Comparison of ENCODE assay signal across 11 cellular contexts in the genomic region with DNA sequence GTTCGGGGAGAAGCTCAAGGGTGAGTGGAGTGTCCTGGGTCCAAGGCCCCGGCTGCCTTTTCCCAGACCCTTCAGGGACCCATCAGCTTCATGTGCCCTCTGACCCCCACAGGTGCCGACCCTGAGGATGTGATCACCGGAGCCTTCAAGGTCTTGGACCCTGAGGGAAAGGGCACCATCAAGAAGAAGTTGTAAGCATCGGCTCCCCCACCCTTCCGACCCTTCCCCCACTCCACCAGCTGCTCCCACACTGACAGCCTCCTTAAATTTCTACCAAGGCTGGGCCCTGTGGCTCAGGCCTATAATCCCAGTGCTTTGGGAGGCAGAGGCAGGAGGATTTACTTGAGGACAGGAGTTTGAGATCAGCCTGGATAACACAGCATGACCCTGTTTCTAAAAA. TPM values are rescaled to one million over a fixed set of nuclear protein-coding genes. Genes with fewer than 3 reads are reported as not detected.
DNase-seq lines count a peak whose midpoint lies in the region; TF ChIP-seq lines count a peak whose summit lies in the region.
"Had no signal": no experiment of that assay in that cellular context is flagged by ENCODE, and none has a peak within 500 bp of the region (broad histone marks: within the 10 kb centered on the region; RNA-seq: fewer than 3 reads in every experiment).

No MANE protein-coding gene starts in this region.

- H3K9me2 ChIP-seq in Karpas-422 (replicated peaks; ENCODE audit: insufficient read depth, low read length), result no peaks in the 10 kb centered on the region

- H3K56ac ChIP-seq in mesendoderm (ENCODE audit: low read length), result no peak overlapping the region

- peaks cover 19% of the 10 kb centered on the region for H3K79me2 ChIP-seq in Karpas-422 (ENCODE audit: low read length)
- H3K79me2 ChIP-seq in mesendoderm (ENCODE audit: control insufficient read depth, insufficient read depth, low read length), result no peaks in the 10 kb centered on the region

- no peaks in the 10 kb centered on the region for H3K9me3 ChIP-seq in BLaER1 treated with 17β-estradiol and CSF1 and Interleukin-3, amounts not matched to agents 10 nM and 100 nM (replicated peaks in 1 of 11)
- no peaks in the 10 kb centered on the region for H3K9me3 ChIP-seq in Karpas-422 (ENCODE audit: low read length)

- no peaks in the 10 kb centered on the region for H3K27me3 Mint-ChIP-seq in dendritic cell treated with granulocyte-macrophage colony-stimulating factor and Interleukin-4, amounts not matched to agents 40 ng/mL and 50 ng/mL, for 4 days
- no peaks in the 10 kb centered on the region for H3K27me3 Mint-ChIP-seq in progenitor cell of endocrine pancreas
- H3K27me3 Mint-ChIP-seq: activated B cell treated with CpG ODN at 0.5 μM for 24 hours had no signal

- no peak overlapping the region for H4K8ac ChIP-seq in mesendoderm (ENCODE audit: low read depth, low read length)

- no CpG with 5 or more reads among the region's 6 CpGs for WGBS in mesendoderm (ENCODE audit: extremely low coverage, insufficient coverage, low lambda C conversion rate)

- H3K4me3 ChIP-seq in BLaER1 treated with 17β-estradiol and CSF1 and Interleukin-3, amounts not matched to agents 10 nM and 100 nM, result no peak overlapping the region
- H3K4me3 ChIP-seq in Karpas-422 (ENCODE audit: low read length) (no peak overlapping the region), mesendoderm (ENCODE audit: low read length) (no peak overlapping the region)

- peak overlapping the region; percentile 100 for H3K27ac Mint-ChIP-seq in dendritic cell treated with granulocyte-macrophage colony-stimulating factor and Interleukin-4, amounts not matched to agents 40 ng/mL and 50 ng/mL, for 4 days
- peak overlapping the region; percentile 99 for H3K27ac Mint-ChIP-seq in progenitor cell of endocrine pancreas

- no peak overlapping the region for H2BK120ac ChIP-seq in mesendoderm (ENCODE audit: low read depth, low read length)

- H4K5ac ChIP-seq in mesendoderm (ENCODE audit: low read length), result no peak overlapping the region

- no peaks in the 10 kb centered on the region for H3K9me3 Mint-ChIP-seq in dendritic cell treated with granulocyte-macrophage colony-stimulating factor and Interleukin-4, amounts not matched to agents 40 ng/mL and 50 ng/mL, for 4 days
- H3K9me3 Mint-ChIP-seq in progenitor cell of endocrine pancreas (ENCODE audit: low read depth), result no peaks in the 10 kb centered on the region
- H3K9me3 Mint-ChIP-seq: activated B cell treated with CpG ODN at 0.5 μM for 24 hours had no signal

- TF ChIP-seq CTCF in progenitor cell of endocrine pancreas (IDR thresholded peaks at IDR 0.05; ENCODE audit: unreplicated experiment), result no peak
- TF ChIP-seq CTCF in GM20000 (IDR thresholded peaks at IDR 0.05; ENCODE audit: extremely low read depth, missing control alignments), result no peak

- H3K27me3 ChIP-seq in BLaER1 treated with 17β-estradiol and CSF1 and Interleukin-3, amounts not matched to agents 10 nM and 100 nM, result no peaks in the 10 kb centered on the region
- H3K27me3 ChIP-seq in Karpas-422 (ENCODE audit: low read length), result no peaks in the 10 kb centered on the region
- H3K27me3 ChIP-seq in mesendoderm (ENCODE audit: insufficient read depth, low read length, poor library complexity), result no peaks in the 10 kb centered on the region

- no peak overlapping the region for H2AK5ac ChIP-seq in mesendoderm (ENCODE audit: low read length)

- peaks cover 44% of the 10 kb centered on the region for H3K4me1 Mint-ChIP-seq in dendritic cell treated with granulocyte-macrophage colony-stimulating factor and Interleukin-4, amounts not matched to agents 40 ng/mL and 50 ng/mL, for 4 days (ENCODE audit: low read depth)
- peaks cover 15% of the 10 kb centered on the region for H3K4me1 Mint-ChIP-seq in progenitor cell of endocrine pancreas (ENCODE audit: low read depth)

- H3K18ac ChIP-seq in mesendoderm (ENCODE audit: low read length), result no peak overlapping the region

- H3K4ac ChIP-seq in mesendoderm (ENCODE audit: low read depth, low read length), result no peak overlapping the region

- no peaks in the 10 kb centered on the region for H3K79me1 ChIP-seq in mesendoderm (ENCODE audit: low read length)

- no peak overlapping the region for H2AFZ ChIP-seq in Karpas-422 (ENCODE audit: low read length)

- no peak overlapping the region for H2BK5ac ChIP-seq in mesendoderm (ENCODE audit: low read length)

- H2BK15ac ChIP-seq in mesendoderm (replicated peaks; ENCODE audit: low read depth), result no peak overlapping the region

- peaks cover 10% of the 10 kb centered on the region for H3K36me3 Mint-ChIP-seq in dendritic cell treated with granulocyte-macrophage colony-stimulating factor and Interleukin-4, amounts not matched to agents 40 ng/mL and 50 ng/mL, for 4 days (ENCODE audit: low read depth)
- H3K36me3 Mint-ChIP-seq in progenitor cell of endocrine pancreas (ENCODE audit: insufficient read depth), result peaks cover 2% of the 10 kb centered on the region

- intact Hi-C loops in dendritic cell treated with granulocyte-macrophage colony-stimulating factor and Interleukin-4, amounts not matched to agents 40 ng/mL and 50 ng/mL, for 4 days (cut with micrococcal nuclease), result no loop called here

- DNase-seq in Karpas-422 (peak; percentile 41), progenitor cell of endocrine pancreas (ENCODE audit: low spot score, unreplicated experiment) (no peak), NCI-H748 (lab: John Stamatoyannopoulos, UW; ENCODE audit: unreplicated experiment) (no peak), GM20000 (ENCODE audit: low spot score) (no peak), mesendoderm (no peak), mesenteric fat pad (ENCODE audit: low spot score) (no peak)
- DNase-seq: activated B cell treated with CpG ODN at 0.5 μM for 24 hours, DMS 273 treated with DMSO at 0.1 percent for 48 hours, foreskin melanocyte had no signal

- H3K4me2 ChIP-seq in BLaER1 treated with 17β-estradiol and CSF1 and Interleukin-3, amounts not matched to agents 10 nM and 100 nM, result peak overlapping the region; percentile 79 to 100 (median 97); a peak in 20 of 22 replicates
- peak overlapping the region; percentile 100 for H3K4me2 ChIP-seq in Karpas-422 (ENCODE audit: low read depth, low read length, poor library complexity, severe bottlenecking)
- H3K4me2 ChIP-seq in mesendoderm (ENCODE audit: low read length), result no peak overlapping the region

- H3K36me3 ChIP-seq in BLaER1 treated with 17β-estradiol and CSF1 and Interleukin-3, amounts not matched to agents 10 nM and 100 nM, result no peaks in the 10 kb centered on the region
- no peaks in the 10 kb centered on the region for H3K36me3 ChIP-seq in Karpas-422 (ENCODE audit: insufficient read depth, low read length)
- H3K36me3 ChIP-seq in mesendoderm (ENCODE audit: control insufficient read depth, insufficient read depth, low read length), result no peaks in the 10 kb centered on the region

- peak overlapping the region in 10 of 11 experiments; percentile 97 to 100 (median 98); a peak in 19 of 22 replicates for H3K27ac ChIP-seq in BLaER1 treated with 17β-estradiol and CSF1 and Interleukin-3, amounts not matched to agents 10 nM and 100 nM
- H3K27ac ChIP-seq in Karpas-422 (ENCODE audit: low read length) (no peak overlapping the region), mesendoderm (ENCODE audit: low read depth, low read length) (no peak overlapping the region)

- H3K23ac ChIP-seq in mesendoderm (ENCODE audit: low read length), result no peak overlapping the region

- H3K4me1 ChIP-seq in BLaER1 treated with 17β-estradiol and CSF1 and Interleukin-3, amounts not matched to agents 10 nM and 100 nM, result peaks cover 41 to 83% (median 63%) of the 10 kb centered on the region in 10 experiments
- H3K4me1 ChIP-seq in Karpas-422 (ENCODE audit: low read length), result peaks cover 56% of the 10 kb centered on the region
- H3K4me1 ChIP-seq in mesendoderm (ENCODE audit: control insufficient read depth, low read depth, low read length), result peaks cover 4% of the 10 kb centered on the region

- H3K4me3 Mint-ChIP-seq in dendritic cell treated with granulocyte-macrophage colony-stimulating factor and Interleukin-4, amounts not matched to agents 40 ng/mL and 50 ng/mL, for 4 days, result no peak overlapping the region
- no peak overlapping the region for H3K4me3 Mint-ChIP-seq in progenitor cell of endocrine pancreas (ENCODE audit: low read depth)

- no peaks in the 10 kb centered on the region; a peak in 2 of 22 replicates for H4K20me1 ChIP-seq in BLaER1 treated with 17β-estradiol and CSF1 and Interleukin-3, amounts not matched to agents 10 nM and 100 nM
- 0 out of 2 replicates have a peak, but pooled peaks cover 4% of the 10 kb centered on the region for H4K20me1 ChIP-seq in Karpas-422 (ENCODE audit: insufficient read depth, low read depth, low read length)

- peak overlapping the region in 7 of 11 experiments; percentile 90 to 98 (median 93); a peak in 7 of 22 replicates for H3K9ac ChIP-seq in BLaER1 treated with 17β-estradiol and CSF1 and Interleukin-3, amounts not matched to agents 10 nM and 100 nM
- H3K9ac ChIP-seq in Karpas-422 (ENCODE audit: low read length) (no peak overlapping the region), mesendoderm (ENCODE audit: low read length) (no peak overlapping the region)

RNA-seq across cellular contexts. Expression of a gene that starts 1.9 kb away (rescaled TPM):
- not detected in 2 replicates for total RNA-seq in Karpas-422 (2014; rRNA removed; shearing (Covaris generic); ENCODE audit: low replicate concordance)
- total RNA-seq in progenitor cell of endocrine pancreas, result 2.6 and 3.5 TPM in 2 replicates
- 3.7 TPM for polyA plus RNA-seq in mesendoderm (2013, experiment 1 of 2)
- 5.2 TPM for polyA plus RNA-seq in mesendoderm (2013, experiment 2 of 2)
- total RNA-seq in mesenteric fat pad, result not detected
- total RNA-seq: activated B cell treated with CpG ODN at 0.5 μM for 24 hours had no signal

RNA-seq across cellular contexts. Expression of a gene that starts 5.9 kb away (rescaled TPM):
- total RNA-seq in Karpas-422 (2014; rRNA removed; shearing (Covaris generic); ENCODE audit: low replicate concordance), result 64.1 and 117 TPM in 2 replicates
- total RNA-seq in progenitor cell of endocrine pancreas, result 2.0 and 2.3 TPM in 2 replicates
- polyA plus RNA-seq in mesendoderm (2013, experiment 1 of 2), result 0.69 TPM
- polyA plus RNA-seq in mesendoderm (2013, experiment 2 of 2), result 0.57 TPM
- total RNA-seq in mesenteric fat pad, result 2.3 TPM

RNA-seq across cellular contexts. Expression of a gene that starts 6.2 kb away (rescaled TPM):
- 31.2 and 45.5 TPM in 2 replicates for total RNA-seq in Karpas-422 (2014; rRNA removed; shearing (Covaris generic); ENCODE audit: low replicate concordance)
- total RNA-seq in progenitor cell of endocrine pancreas (51.0 and 51.8 TPM in 2 replicates), mesenteric fat pad (42.1 TPM)
- polyA plus RNA-seq in mesendoderm (2013, experiment 1 of 2), result 16.1 TPM
- polyA plus RNA-seq in mesendoderm (2013, experiment 2 of 2), result 16.6 TPM

RNA-seq across cellular contexts. Expression of a gene that starts 18.7 kb away (rescaled TPM):
- total RNA-seq in Karpas-422 (2014; rRNA removed; shearing (Covaris generic); ENCODE audit: low replicate concordance), result 18.2 and 20.5 TPM in 2 replicates
- total RNA-seq in progenitor cell of endocrine pancreas, result 59.7 and 62.6 TPM in 2 replicates
- polyA plus RNA-seq in mesendoderm (2013, experiment 1 of 2), result 21.1 TPM
- 22.0 TPM for polyA plus RNA-seq in mesendoderm (2013, experiment 2 of 2)
- 5.3 TPM for total RNA-seq in mesenteric fat pad

RNA-seq across cellular contexts. Expression of a gene that starts 21.4 kb away (rescaled TPM):
- total RNA-seq in Karpas-422 (2014; rRNA removed; shearing (Covaris generic); ENCODE audit: low replicate concordance), result 45.4 and 65.1 TPM in 2 replicates
- total RNA-seq in progenitor cell of endocrine pancreas, result 76.9 and 78.8 TPM in 2 replicates
- polyA plus RNA-seq in mesendoderm (2013, experiment 1 of 2), result 34.8 TPM
- 33.7 TPM for polyA plus RNA-seq in mesendoderm (2013, experiment 2 of 2)
- total RNA-seq in mesenteric fat pad, result 57.4 TPM

Comparison
In these comparisons a context has a peak if more than half of its experiments do, and no peak if none do; other contexts are left out.
1. H3K27ac ChIP-seq: peak in BLaER1 treated with 17β-estradiol and CSF1 and Interleukin-3, amounts not matched to agents 10 nM and 100 nM (10 of 11); none in Karpas-422 (single experiment) and mesendoderm (single experiment).
2. H3K9ac ChIP-seq: peak in BLaER1 treated with 17β-estradiol and CSF1 and Interleukin-3, amounts not matched to agents 10 nM and 100 nM (7 of 11); none in Karpas-422 (single experiment) and mesendoderm (single experiment).
3. RNA of a gene that starts 5.9 kb away (total RNA-seq): 64.1 to 117 TPM in Karpas-422; 2.3 TPM in mesenteric fat pad (single experiment) and 2.0 to 2.3 TPM in progenitor cell of endocrine pancreas; every median in the first group is over 10 times any median in the second.